ENCODE assay signal across 24 cellular contexts in the genomic region with DNA sequence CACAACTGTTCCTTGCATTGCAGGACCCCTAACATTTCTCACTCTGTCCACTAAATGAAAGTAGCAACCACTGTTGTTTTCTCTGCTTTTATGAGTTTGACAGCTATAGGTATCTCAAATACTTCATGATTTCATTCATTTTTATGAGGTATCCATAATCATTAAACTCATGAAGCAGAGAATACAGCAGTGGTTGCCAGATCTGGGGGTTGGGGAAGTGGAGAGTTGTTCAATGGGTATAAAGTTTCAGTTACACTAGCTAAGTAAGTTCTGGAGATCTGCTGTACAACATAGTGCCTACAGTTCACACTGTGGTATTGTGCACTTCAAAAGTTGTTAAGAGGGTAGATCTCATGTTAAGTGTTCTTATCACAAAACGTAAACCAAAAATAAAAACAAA.
"Had no signal": no experiment of that assay in that cellular context is flagged by ENCODE, and none has a peak within 500 bp of the region (broad histone marks: within the 10 kb centered on the region; RNA-seq: fewer than 3 reads in every experiment).

No MANE protein-coding gene starts in this region.

- H3K36me3 ChIP-seq: esophagus muscularis mucosa, gastroesophageal sphincter, heart left ventricle, neutrophil, pancreas, right lobe of liver, thoracic aorta, tibial nerve, upper lobe of left lung had no signal

- H3K4me2 ChIP-seq: hepatocyte had no signal

- H2AFZ ChIP-seq: hepatocyte had no signal

- H3K27me3 ChIP-seq: esophagus muscularis mucosa, gastroesophageal sphincter, neutrophil, pancreas, right lobe of liver, tibial nerve, upper lobe of left lung had no signal

- ATAC-seq: foreskin keratinocyte; gastroesophageal sphincter; heart left ventricle; left lobe of liver; natural killer cell treated with Interleukin-12 subunit alpha and Interleukin-12 subunit beta and Interleukin-15 and Interleukin-18, amount 100 ng/mL, for 72 hours; pancreas; right lobe of liver; stimulated activated naive B cell treated with anti-CD40 and anti-IgM and Interleukin-4, amounts not matched to agents 10 μg/mL and 1 μg/mL and 100 μg/mL, for 72 hours had no signal

- DNase-seq: effector CD8-positive, alpha-beta T cell; endodermal cell; foreskin keratinocyte; heart left ventricle; kidney; naive B cell; pancreas; right lobe of liver; small intestine; stimulated activated CD4-positive, alpha-beta T cell treated with anti-CD3 and anti-CD28 coated beads, Interleukin-15, amount 100 ng/mL, for 24 hours; stimulated activated CD4-positive, alpha-beta T cell treated with anti-CD3 and anti-CD28 coated beads, Interleukin-2, amount 100 ng/mL, for 48 hours; stimulated activated naive B cell treated with anti-CD40 and anti-IgM and Interleukin-4, amounts not matched to agents 10 μg/mL and 1 μg/mL and 100 μg/mL, for 72 hours; upper lobe of left lung had no signal

- H3K9me3 ChIP-seq: esophagus muscularis mucosa, gastroesophageal sphincter, heart left ventricle, neutrophil, pancreas, right lobe of liver, thoracic aorta, tibial nerve, upper lobe of left lung had no signal

- H3K79me2 ChIP-seq: hepatocyte had no signal

- H3K4me3 ChIP-seq: esophagus muscularis mucosa, gastroesophageal sphincter, heart left ventricle, hepatocyte, lung, pancreas, right lobe of liver, thoracic aorta, tibial nerve, upper lobe of left lung had no signal

- FAIRE-seq: kidney, pancreas, small intestine, urothelium cell line had no signal

- H3K27ac ChIP-seq: epithelial cell of prostate, esophagus muscularis mucosa, foreskin keratinocyte, gastroesophageal sphincter, heart left ventricle, hepatocyte, neutrophil, pancreas, right lobe of liver, thoracic aorta, tibial nerve, upper lobe of left lung had no signal

- H3K4me1 ChIP-seq: foreskin keratinocyte, gastroesophageal sphincter, heart left ventricle, pancreas, right lobe of liver, upper lobe of left lung had no signal
